Comparison of ENCODE assay signal across 1 cellular context in genomic region chr5:139875957-139876356, GRCh38.
TF ChIP-seq lines count a peak whose summit lies in the region.

No MANE protein-coding gene starts in this region.

TF ChIP-seq in HEK293, 187 proteins besides CTCF, POLR2A, EP300 and RAD21 (continued from another document):
- TF ChIP-seq PBX3 (CRISPR knock-in tag; IDR thresholded peaks at IDR 0.05), result no peak
- TF ChIP-seq ZNF146 (tag by site-specific recombination; IDR thresholded peaks at IDR 0.05), result peak; percentile 72
- TF ChIP-seq ZNF350 (tag by site-specific recombination; IDR thresholded peaks at IDR 0.05), result no peak
- TF ChIP-seq ZBTB11 (tag by site-specific recombination; conservative IDR thresholded peaks at IDR 0.05; ENCODE audit: low read depth), result no peak
